Comparison of ENCODE assay signal across 10 cellular contexts in genomic region chr7:150811-151221, GRCh38. TPM values are rescaled to one million over a fixed set of nuclear protein-coding genes. Genes with fewer than 3 reads are reported as not detected.
A peak's percentile ranks its signal among the peaks of the same experiment; 100 is the strongest.
DNase-seq lines count a peak whose midpoint lies in the region; ATAC-seq and TF ChIP-seq lines count a peak whose summit lies in the region.
"Had no signal": no experiment of that assay in that cellular context is flagged by ENCODE, and none has a peak within 500 bp of the region (broad histone marks: within the 10 kb centered on the region; RNA-seq: fewer than 3 reads in every experiment).

No MANE protein-coding gene starts in this region.

- peaks cover 1% of the 10 kb centered on the region; the same call in 1 of the 2 replicates for H3K27me3 Mint-ChIP-seq in HFFc6 (ENCODE audit: insufficient read depth)

- H3K27me3 ChIP-seq in kidney epithelial cell (ENCODE audit: control insufficient read depth, insufficient read depth, low read length) (no peaks in the 10 kb centered on the region), skeletal muscle tissue (ENCODE audit: control insufficient read depth in 3 of 3, insufficient read depth in 3 of 3, low read length in 3 of 3) (no peaks in the 10 kb centered on the region), HAP-1 (ENCODE audit: low read depth) (no peaks in the 10 kb centered on the region)
- H3K27me3 ChIP-seq: cardiac muscle cell, right atrium auricular region had no signal

- peak overlapping the region in 1 of 3 donors; percentile 84 for H3K9ac ChIP-seq in skeletal muscle tissue (ENCODE audit: low read depth in 1 of 3, low read length in 3 of 3)

- in situ Hi-C loops in HAP-1 (cut with MboI; ENCODE audit: low sequenced_read_pairs), result no loop called here

- peaks cover 11 to 19% (median 16%) of the 10 kb centered on the region in 3 donors for H3K4me1 ChIP-seq in skeletal muscle tissue (ENCODE audit: control insufficient read depth in 3 of 3, insufficient read depth in 3 of 3, low read length in 3 of 3)
- H3K4me1 ChIP-seq in HAP-1, result peaks cover 9% of the 10 kb centered on the region

- peak overlapping the region; percentile 93; the same call in 1 of the 2 replicates for H3K27ac ChIP-seq in VCaP
- peak overlapping the region; percentile 93 for H3K27ac ChIP-seq in skeletal muscle tissue (ENCODE audit: low read depth, low read length)

- H3K9me3 ChIP-seq in skeletal muscle tissue (ENCODE audit: control insufficient read depth in 3 of 3, low read length in 3 of 3) (no peaks in the 10 kb centered on the region), HAP-1 (no peaks in the 10 kb centered on the region)
- H3K9me3 ChIP-seq: right atrium auricular region had no signal

- peaks cover 6% of the 10 kb centered on the region for H3K4me1 Mint-ChIP-seq in HFFc6 (ENCODE audit: low read depth)

- H3K27ac Mint-ChIP-seq in HFFc6, result 0 out of 2 replicates have a peak overlapping the region, but pooled peaks have one; percentile 26

- no peak overlapping the region for H3K4me3 ChIP-seq in kidney epithelial cell (ENCODE audit: low read depth, low read length)
- no peak overlapping the region for H3K4me3 ChIP-seq in skeletal muscle tissue (ENCODE audit: low read length in 3 of 3)
- H3K4me3 ChIP-seq in HAP-1, result no peak overlapping the region
- H3K4me3 ChIP-seq: cardiac muscle cell had no signal

- no peaks in the 10 kb centered on the region for H3K9me3 Mint-ChIP-seq in HFFc6

- TF ChIP-seq CTCF in HFFc6 (IDR thresholded peaks at IDR 0.05) (no peak), VCaP (conservative IDR thresholded peaks at IDR 0.05) (no peak), kidney epithelial cell (IDR thresholded peaks at IDR 0.05; ENCODE audit: insufficient read depth, low read length, poor library complexity, severe bottlenecking) (no peak)

- H3K4me3 Mint-ChIP-seq in HFFc6, result no peak overlapping the region

- no peak for ATAC-seq in HG02970 (IDR thresholded peaks at IDR 0.05; ENCODE audit: low FRiP score, unreplicated experiment)

- H3K36me3 Mint-ChIP-seq in HFFc6 (ENCODE audit: low read depth), result no peaks in the 10 kb centered on the region; the same call in 1 of the 2 replicates

- no peaks in the 10 kb centered on the region for H3K36me3 ChIP-seq in kidney epithelial cell (ENCODE audit: control insufficient read depth, insufficient read depth, low read length)
- H3K36me3 ChIP-seq in skeletal muscle tissue (ENCODE audit: control insufficient read depth in 3 of 3, insufficient read depth in 3 of 3, low read length in 3 of 3), result peaks cover 0 to 5% (median 5%) of the 10 kb centered on the region in 3 donors
- H3K36me3 ChIP-seq in HAP-1 (replicated peaks), result no peaks in the 10 kb centered on the region
- H3K36me3 ChIP-seq: cardiac muscle cell, right atrium auricular region had no signal

- DNase-seq in HFFc6, result no peak
- DNase-seq in kidney epithelial cell (ENCODE audit: low read depth), result peak; percentile 31
- DNase-seq in AG08396 (ENCODE audit: low spot score), result no peak
- DNase-seq in DMS53 (lab: John Stamatoyannopoulos, UW), result no peak
- no peak for DNase-seq in HAP-1 (ENCODE audit: low spot score in 2 of 2)

RNA-seq across cellular contexts. Expression of gene FAM20C, which starts 41.6 kb away (rescaled TPM):
- total RNA-seq in HFFc6 (2021; fragmentation: NEBNext Ultra II Directional; extraction: Animal tissue kit (Norgen Biotek cat#: 25700)), result 10 to 100 TPM; 22.2 to 31.1 (median 23.2) TPM
- total RNA-seq in kidney epithelial cell (39.1 and 43.3 TPM in 2 replicates), skeletal muscle tissue (14.6 TPM)
